1 cellular context compared by ENCODE assay signal in genomic region chr16:79716645-79717323, GRCh38.
TF ChIP-seq lines count a peak whose summit lies in the region.

No MANE protein-coding gene starts in this region.

TF ChIP-seq in K562, 482 proteins besides CTCF, POLR2A, EP300 and RAD21 (continued from another document):
- TF ChIP-seq ZNF609 (CRISPR knock-in tag; IDR thresholded peaks at IDR 0.05; ENCODE audit: borderline replicate concordance): no peak
- TF ChIP-seq RBFOX2 (IDR thresholded peaks at IDR 0.05; ENCODE audit: low read depth, low read length): no peak
- TF ChIP-seq TAL1 (IDR thresholded peaks at IDR 0.05): no peak
- no peak for TF ChIP-seq HSF4 (CRISPR knock-in tag; IDR thresholded peaks at IDR 0.05; ENCODE audit: borderline replicate concordance)
- peak in 1 of 2 experiments; percentile 52; a peak in 1 of 4 replicates for TF ChIP-seq TBL1XR1 (IDR thresholded peaks at IDR 0.05; ENCODE audit: low read length in 2 of 2)
- TF ChIP-seq BHLHE40 (IDR thresholded peaks at IDR 0.05; ENCODE audit: low read length): 0 out of 2 replicates have a peak, but pooled peaks have one; percentile 23
- TF ChIP-seq ZNF76 (CRISPR knock-in tag; IDR thresholded peaks at IDR 0.05; ENCODE audit: borderline replicate concordance): no peak
- peak; percentile 43; the same call in 1 of the 2 replicates for TF ChIP-seq ZNF212 (CRISPR knock-in tag; IDR thresholded peaks at IDR 0.05)
- TF ChIP-seq, protein P1, sequence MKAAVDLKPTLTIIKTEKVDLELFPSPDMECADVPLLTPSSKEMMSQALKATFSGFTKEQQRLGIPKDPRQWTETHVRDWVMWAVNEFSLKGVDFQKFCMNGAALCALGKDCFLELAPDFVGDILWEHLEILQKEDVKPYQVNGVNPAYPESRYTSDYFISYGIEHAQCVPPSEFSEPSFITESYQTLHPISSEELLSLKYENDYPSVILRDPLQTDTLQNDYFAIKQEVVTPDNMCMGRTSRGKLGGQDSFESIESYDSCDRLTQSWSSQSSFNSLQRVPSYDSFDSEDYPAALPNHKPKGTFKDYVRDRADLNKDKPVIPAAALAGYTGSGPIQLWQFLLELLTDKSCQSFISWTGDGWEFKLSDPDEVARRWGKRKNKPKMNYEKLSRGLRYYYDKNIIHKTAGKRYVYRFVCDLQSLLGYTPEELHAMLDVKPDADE (conservative IDR thresholded peaks at IDR 0.05; ENCODE audit: control insufficient read depth, low read depth, low read length): no peak
- TF ChIP-seq SMAD4 (CRISPR knock-in tag; conservative IDR thresholded peaks at IDR 0.05): peak; percentile 19; the same call in 1 of the 2 replicates
- peak; percentile 62; the same call in 1 of the 2 replicates for TF ChIP-seq SPI1 (IDR thresholded peaks at IDR 0.05; ENCODE audit: borderline replicate concordance, low read depth, low read length)
- TF ChIP-seq TEAD1 (CRISPR knock-in tag; IDR thresholded peaks at IDR 0.05): no peak
- TF ChIP-seq ZNF384 (IDR thresholded peaks at IDR 0.05; ENCODE audit: low read depth, low read length): no peak
- TF ChIP-seq ZKSCAN1 (IDR thresholded peaks at IDR 0.05; ENCODE audit: low read depth, low read length): no peak
- no peak for TF ChIP-seq ZKSCAN3 (CRISPR knock-in tag; IDR thresholded peaks at IDR 0.05)
- no peak for TF ChIP-seq CBFA2T2 (conservative IDR thresholded peaks at IDR 0.05)
- TF ChIP-seq EWSR1 (IDR thresholded peaks at IDR 0.05; ENCODE audit: borderline replicate concordance, low read depth, partially characterized antibody): no peak
- peak; percentile 63 for TF ChIP-seq PRDM10 (IDR thresholded peaks at IDR 0.05; ENCODE audit: partially characterized antibody)
- TF ChIP-seq ADNP (tag; IDR thresholded peaks at IDR 0.05): no peak
- 0 out of 2 replicates have a peak, but pooled peaks have one; percentile 10 for TF ChIP-seq ZNF512 (tag; IDR thresholded peaks at IDR 0.05)
- TF ChIP-seq TCF7 (IDR thresholded peaks at IDR 0.05; ENCODE audit: borderline replicate concordance): no peak
- TF ChIP-seq TAF1 (IDR thresholded peaks at IDR 0.05; ENCODE audit: control insufficient read depth, extremely low read depth, insufficient read depth, low read length, severe bottlenecking): no peak
- no peak for TF ChIP-seq WHSC1 (IDR thresholded peaks at IDR 0.05; ENCODE audit: low read length)
- TF ChIP-seq CEBPG (CRISPR knock-in tag; IDR thresholded peaks at IDR 0.05): no peak
- peak; percentile 33 to 84; a peak in 3 of 4 replicates for TF ChIP-seq CEBPG (tag; conservative IDR thresholded peaks at IDR 0.05 in 1 of 2, IDR thresholded peaks at IDR 0.05 in 1 of 2)
TF ChIP-seq in K562: peak in this region for 11.
